In the genomic region with DNA sequence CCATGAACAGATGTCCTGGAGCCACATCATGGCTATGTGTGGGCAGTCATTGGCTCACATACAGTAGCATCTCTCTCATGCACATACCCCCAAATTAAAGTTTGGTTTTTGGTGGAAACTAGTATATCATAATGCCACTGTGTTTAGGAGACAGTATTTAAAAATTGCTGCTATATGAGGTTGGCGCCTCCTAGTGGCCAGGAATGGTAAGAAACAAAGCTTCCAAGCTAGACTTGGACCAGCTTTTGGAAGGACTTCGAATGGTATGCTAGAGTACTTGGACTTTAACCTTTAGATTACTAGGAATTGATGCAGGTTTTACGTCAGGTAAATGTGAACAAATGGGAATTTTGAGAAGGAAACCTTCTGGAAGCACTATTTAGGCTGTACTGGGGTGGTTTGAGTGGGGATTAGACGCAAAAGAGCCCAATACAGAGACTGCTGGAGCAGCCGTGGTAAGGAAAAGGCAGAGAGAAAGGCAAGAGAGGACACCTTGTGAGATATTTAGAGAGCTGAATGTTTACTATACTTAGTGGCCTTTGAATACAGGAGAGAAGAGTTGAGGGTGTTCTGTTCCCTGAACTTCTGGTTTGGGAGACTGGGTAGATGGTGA, we compare ENCODE assay signal across 1 cellular context.
TF ChIP-seq lines count a peak whose summit lies in the region.

No MANE protein-coding gene starts in this region.

TF ChIP-seq in SK-N-SH treated with all-trans-retinoic acid at 6 μM for 48 hours, 23 proteins besides CTCF, POLR2A, EP300 and RAD21 (continued from another document):
- TF ChIP-seq, protein P1, sequence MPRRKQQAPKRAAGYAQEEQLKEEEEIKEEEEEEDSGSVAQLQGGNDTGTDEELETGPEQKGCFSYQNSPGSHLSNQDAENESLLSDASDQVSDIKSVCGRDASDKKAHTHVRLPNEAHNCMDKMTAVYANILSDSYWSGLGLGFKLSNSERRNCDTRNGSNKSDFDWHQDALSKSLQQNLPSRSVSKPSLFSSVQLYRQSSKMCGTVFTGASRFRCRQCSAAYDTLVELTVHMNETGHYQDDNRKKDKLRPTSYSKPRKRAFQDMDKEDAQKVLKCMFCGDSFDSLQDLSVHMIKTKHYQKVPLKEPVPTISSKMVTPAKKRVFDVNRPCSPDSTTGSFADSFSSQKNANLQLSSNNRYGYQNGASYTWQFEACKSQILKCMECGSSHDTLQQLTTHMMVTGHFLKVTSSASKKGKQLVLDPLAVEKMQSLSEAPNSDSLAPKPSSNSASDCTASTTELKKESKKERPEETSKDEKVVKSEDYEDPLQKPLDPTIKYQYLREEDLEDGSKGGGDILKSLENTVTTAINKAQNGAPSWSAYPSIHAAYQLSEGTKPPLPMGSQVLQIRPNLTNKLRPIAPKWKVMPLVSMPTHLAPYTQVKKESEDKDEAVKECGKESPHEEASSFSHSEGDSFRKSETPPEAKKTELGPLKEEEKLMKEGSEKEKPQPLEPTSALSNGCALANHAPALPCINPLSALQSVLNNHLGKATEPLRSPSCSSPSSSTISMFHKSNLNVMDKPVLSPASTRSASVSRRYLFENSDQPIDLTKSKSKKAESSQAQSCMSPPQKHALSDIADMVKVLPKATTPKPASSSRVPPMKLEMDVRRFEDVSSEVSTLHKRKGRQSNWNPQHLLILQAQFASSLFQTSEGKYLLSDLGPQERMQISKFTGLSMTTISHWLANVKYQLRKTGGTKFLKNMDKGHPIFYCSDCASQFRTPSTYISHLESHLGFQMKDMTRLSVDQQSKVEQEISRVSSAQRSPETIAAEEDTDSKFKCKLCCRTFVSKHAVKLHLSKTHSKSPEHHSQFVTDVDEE (CRISPR knock-in tag; IDR thresholded peaks at IDR 0.05), result no peak
- TF ChIP-seq ESRRG (CRISPR knock-in tag; IDR thresholded peaks at IDR 0.05), result no peak
- TF ChIP-seq OSR1 (CRISPR knock-in tag; IDR thresholded peaks at IDR 0.05), result no peak
- no peak for TF ChIP-seq TOX (CRISPR knock-in tag; IDR thresholded peaks at IDR 0.05; ENCODE audit: borderline replicate concordance)
